Comparison of ENCODE assay signal across 2 cellular contexts in the genomic region with DNA sequence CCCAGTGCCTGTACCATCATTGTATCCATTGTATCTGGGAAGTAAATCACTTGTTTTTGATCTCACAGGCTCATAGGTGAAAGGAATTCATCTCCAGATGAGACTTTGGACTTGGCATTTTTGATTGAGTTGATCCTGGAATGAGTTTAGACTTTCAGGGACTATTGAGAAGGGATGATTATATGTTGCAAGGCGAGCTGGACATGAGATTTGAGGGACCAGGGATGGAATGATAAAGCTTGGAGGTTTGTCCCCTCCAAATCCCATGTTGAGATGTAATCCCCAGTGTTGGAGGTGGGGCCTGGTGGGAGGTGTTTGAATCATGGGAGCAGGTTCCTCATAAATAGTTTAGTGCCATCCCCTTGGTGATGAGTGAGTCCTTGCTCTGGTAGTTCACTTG. TPM values are rescaled to one million over a fixed set of nuclear protein-coding genes. Genes with fewer than 3 reads are reported as not detected.
"Had no signal": no experiment of that assay in that cellular context is flagged by ENCODE, and none has a peak within 500 bp of the region (broad histone marks: within the 10 kb centered on the region; RNA-seq: fewer than 3 reads in every experiment).

No MANE protein-coding gene starts in this region.

RNA-seq across cellular contexts. Expression of gene ZDHHC11B, which starts 10.4 kb away (rescaled TPM):
- total RNA-seq: IMR-90 had no signal
- polyA plus RNA-seq: IgD-negative memory B cell had no signal

RNA-seq across cellular contexts. Expression of gene ZDHHC11, which starts 55.8 kb away (rescaled TPM):
- polyA plus RNA-seq: IgD-negative memory B cell had no signal
